ENCODE assay signal across 1 cellular context in the genomic region with DNA sequence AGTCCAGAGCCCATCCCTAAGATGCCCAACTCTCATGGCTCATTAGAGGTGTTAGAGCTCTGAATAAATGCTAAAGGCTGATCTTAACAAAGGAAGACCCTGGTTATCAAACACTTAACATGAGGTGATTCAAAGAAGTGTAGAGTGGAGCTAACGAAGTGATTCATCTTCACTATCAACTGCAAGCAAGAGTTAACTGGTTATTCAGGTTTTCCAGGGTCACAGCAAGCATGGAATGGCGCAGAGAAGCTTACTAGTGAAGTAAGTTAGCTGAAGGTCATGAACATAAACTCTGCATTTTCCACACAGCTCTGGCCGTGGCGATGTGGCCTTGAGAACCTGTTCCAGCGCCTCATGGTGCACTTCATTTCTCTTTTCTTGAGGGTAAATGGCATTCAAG.
TF ChIP-seq lines count a peak whose summit lies in the region.

No MANE protein-coding gene starts in this region.

TF ChIP-seq in HepG2, 621 proteins besides CTCF, POLR2A, EP300 and RAD21:
- TF ChIP-seq ZNF83 (CRISPR knock-in tag; IDR thresholded peaks at IDR 0.05; ENCODE audit: borderline replicate concordance) (no peak), ETV6 (CRISPR knock-in tag; conservative IDR thresholded peaks at IDR 0.05) (no peak), EEA1 (CRISPR knock-in tag; IDR thresholded peaks at IDR 0.05; ENCODE audit: borderline replicate concordance) (no peak), ZNF713 (CRISPR knock-in tag; IDR thresholded peaks at IDR 0.05) (no peak), ZKSCAN1 (IDR thresholded peaks at IDR 0.05; ENCODE audit: low read length) (no peak), ZIK1 (CRISPR knock-in tag; IDR thresholded peaks at IDR 0.05; ENCODE audit: borderline replicate concordance, low read depth) (no peak), ZNF253 (CRISPR knock-in tag; IDR thresholded peaks at IDR 0.05; ENCODE audit: borderline replicate concordance) (no peak), ZFP1 (CRISPR knock-in tag; IDR thresholded peaks at IDR 0.05) (no peak), DDIT3 (CRISPR knock-in tag; IDR thresholded peaks at IDR 0.05) (no peak)
TF ChIP-seq in HepG2: peak in this region for 0.
